Comparison of ENCODE assay signal across 12 cellular contexts in genomic region chr9:16505159-16505558, GRCh38.
DNase-seq lines count a peak whose midpoint lies in the region; ATAC-seq and TF ChIP-seq lines count a peak whose summit lies in the region.
"Had no signal": no experiment of that assay in that cellular context is flagged by ENCODE, and none has a peak within 500 bp of the region (broad histone marks: within the 10 kb centered on the region; RNA-seq: fewer than 3 reads in every experiment).

No MANE protein-coding gene starts in this region.

- ATAC-seq in Panc1 (peak; percentile 53; the same call in 1 of the 2 replicates), HG03342 (IDR thresholded peaks at IDR 0.05; ENCODE audit: unreplicated experiment) (no peak), heart right ventricle (no peak)

- 31 to 51% methylated on average over 2 of the region's 2 CpGs for WGBS in esophagus squamous epithelium, 2 donors
- 34 to 35% methylated on average over 2 of the region's 2 CpGs for WGBS in heart right ventricle, 2 donors

- H3K27me3 Mint-ChIP-seq in neural progenitor cell (ENCODE audit: insufficient read depth, low read depth) = no peaks in the 10 kb centered on the region

- peak; percentile 33 for DNase-seq in AG08395 (ENCODE audit: low spot score)
- DNase-seq in Panc1 (ENCODE audit: low read depth, low spot score) = no peak
- no peak for DNase-seq in esophagus squamous epithelium (lab: John Stamatoyannopoulos, UW)
- no peak for DNase-seq in neural progenitor cell (ENCODE audit: low spot score)
- DNase-seq in SW480 (ENCODE audit: low spot score) = no peak
- no peak for DNase-seq in HUDEP-2 (lab: John Stamatoyannopoulos, UW; ENCODE audit: unreplicated experiment in 76 of 76)
- no peak for DNase-seq in heart right ventricle
- DNase-seq: DMS79 treated with DMSO at 0.1 percent for 48 hours; NCI-H187 treated with DMSO at 0.1 percent for 48 hours; stimulated activated naive CD4-positive, alpha-beta T cell had no signal

- H3K36me3 Mint-ChIP-seq in neural progenitor cell = no peaks in the 10 kb centered on the region

- POLR2A ChIA-PET in Panc1 (lab: Charles Lee) = no interaction called here

- H3K27ac Mint-ChIP-seq in neural progenitor cell = peak overlapping the region; percentile 48

- peaks cover 4% of the 10 kb centered on the region; the same call in 1 of the 2 replicates for H3K4me1 ChIP-seq in Panc1 (ENCODE audit: control insufficient read depth, insufficient read depth, low read length)
- H3K4me1 ChIP-seq in esophagus squamous epithelium = peaks cover 0 to 10% (median 0%) of the 10 kb centered on the region in 3 donors
- H3K4me1 ChIP-seq in neural progenitor cell = no peaks in the 10 kb centered on the region
- peaks cover 0 to 9% (median 0%) of the 10 kb centered on the region in 9 donors for H3K4me1 ChIP-seq in heart right ventricle

- no peak overlapping the region for H3K4me2 ChIP-seq in neural progenitor cell

- H3K36me3 ChIP-seq in Panc1 (ENCODE audit: control insufficient read depth, insufficient read depth, low read length) = no peaks in the 10 kb centered on the region
- H3K36me3 ChIP-seq in esophagus squamous epithelium = no peaks in the 10 kb centered on the region
- H3K36me3 ChIP-seq in neural progenitor cell = no peaks in the 10 kb centered on the region
- H3K36me3 ChIP-seq in heart right ventricle = no peaks in the 10 kb centered on the region
- H3K36me3 ChIP-seq: neutrophil had no signal

- no TSS peak for BruUV-seq in Panc1 (replicated peaks; lab: Mats Ljungman, UMichigan)

- H2AFZ ChIP-seq in neural progenitor cell (replicated peaks) = peak overlapping the region; percentile 15

- no peaks in the 10 kb centered on the region for H3K9me3 Mint-ChIP-seq in neural progenitor cell

- no peaks in the 10 kb centered on the region for H4K20me1 ChIP-seq in neural progenitor cell (ENCODE audit: low read depth)

- no peak overlapping the region for H3K4me3 ChIP-seq in Panc1 (ENCODE audit: low read depth in 2 of 2, low read length in 2 of 2)
- no peak overlapping the region for H3K4me3 ChIP-seq in esophagus squamous epithelium
- H3K4me3 ChIP-seq in neural progenitor cell = no peak overlapping the region
- H3K4me3 ChIP-seq in heart right ventricle = no peak overlapping the region

- H3K79me2 ChIP-seq in neural progenitor cell (ENCODE audit: low read depth) = no peaks in the 10 kb centered on the region

- H3K9ac ChIP-seq in neural progenitor cell = no peak overlapping the region

- H3K4me1 Mint-ChIP-seq in neural progenitor cell = peaks cover 9% of the 10 kb centered on the region

- no peak overlapping the region for H3K4me3 Mint-ChIP-seq in neural progenitor cell

- in situ Hi-C loops in Panc1 (cut with HindIII; ENCODE audit: low pct_unique_long_range_greater_than_20kb, low sequenced_read_pairs) = no loop called here

- no peaks in the 10 kb centered on the region for H3F3A ChIP-seq in neural progenitor cell (ENCODE audit: low read depth)

- TF ChIP-seq POLR2A in esophagus squamous epithelium (IDR thresholded peaks at IDR 0.05) = no peak

- CTCF ChIA-PET in Panc1 (lab: Charles Lee) = no interaction called here

- H3K27ac ChIP-seq in Panc1 (ENCODE audit: low read length) (peak overlapping the region; percentile 51; the same call in 1 of the 2 replicates), esophagus squamous epithelium (peak overlapping the region in 3 of 4 donors; percentile 15 to 53 (median 25)), neural progenitor cell (no peak overlapping the region), heart right ventricle (peak overlapping the region in 3 of 10 donors; percentile 1 to 27 (median 26))
- H3K27ac ChIP-seq: neutrophil had no signal

- H3K27me3 ChIP-seq in Panc1 (ENCODE audit: control insufficient read depth, insufficient read depth, low read length) (no peaks in the 10 kb centered on the region), esophagus squamous epithelium (no peaks in the 10 kb centered on the region), neural progenitor cell (no peaks in the 10 kb centered on the region), heart right ventricle (no peaks in the 10 kb centered on the region)
- H3K27me3 ChIP-seq: neutrophil had no signal

- intact Hi-C loops in Panc1 (cut with micrococcal nuclease; ENCODE audit: unreplicated experiment) = no loop called here
- intact Hi-C loops in esophagus squamous epithelium (cut with DNase I) = no loop called here
- intact Hi-C loops in heart right ventricle (cut with DNase I) = no loop called here

- TF ChIP-seq CTCF in Panc1 (IDR thresholded peaks at IDR 0.05) (no peak), esophagus squamous epithelium (IDR thresholded peaks at IDR 0.05) (no peak), neural progenitor cell (IDR thresholded peaks at IDR 0.05) (no peak), heart right ventricle (IDR thresholded peaks at IDR 0.05) (no peak)

- H3K9me3 ChIP-seq in Panc1 (ENCODE audit: control insufficient read depth, insufficient read depth, low read depth, low read length) = no peaks in the 10 kb centered on the region
- no peaks in the 10 kb centered on the region for H3K9me3 ChIP-seq in esophagus squamous epithelium
- H3K9me3 ChIP-seq in neural progenitor cell (ENCODE audit: low read depth) = no peaks in the 10 kb centered on the region
- H3K9me3 ChIP-seq in heart right ventricle = no peaks in the 10 kb centered on the region
- H3K9me3 ChIP-seq: neutrophil had no signal
